Comparison of ENCODE assay signal across 14 cellular contexts in genomic region chr16:49012961-49013726, GRCh38.
DNase-seq lines count a peak whose midpoint lies in the region.
"Had no signal": no experiment of that assay in that cellular context is flagged by ENCODE, and none has a peak within 500 bp of the region (broad histone marks: within the 10 kb centered on the region; RNA-seq: fewer than 3 reads in every experiment).

No MANE protein-coding gene starts in this region.

- no peaks in the 10 kb centered on the region for H3K4me1 Mint-ChIP-seq in activated CD4-positive, alpha-beta memory T cell treated with anti-CD3 and anti-CD28 coated beads, Interleukin-2, amount 10 ng/mL, durations not matched to agents 7 days and 5 days
- H3K4me1 Mint-ChIP-seq: memory B cell had no signal

- no peaks in the 10 kb centered on the region for H3K36me3 ChIP-seq in rectal smooth muscle tissue (ENCODE audit: control insufficient read depth, insufficient read depth, low read length)

- H3K27me3 ChIP-seq in rectal smooth muscle tissue (ENCODE audit: control insufficient read depth, insufficient read depth, low read length): no peaks in the 10 kb centered on the region

- H3K4me3 Mint-ChIP-seq in activated CD4-positive, alpha-beta memory T cell treated with anti-CD3 and anti-CD28 coated beads, Interleukin-2, amount 10 ng/mL, durations not matched to agents 7 days and 5 days: no peak overlapping the region
- H3K4me3 Mint-ChIP-seq: memory B cell, type B pancreatic cell had no signal

- CTCF ChIA-PET in activated CD4-positive, alpha-beta memory T cell treated with anti-CD3 and anti-CD28 coated beads, Interleukin-2, amount 10 ng/mL, durations not matched to agents 7 days and 5 days (lab: Charles Lee): no interaction called here

- DNase-seq in HT1080 (ENCODE audit: low read depth) (peak; percentile 22), NCI-H524 treated with DMSO at 0.1 percent for 48 hours (lab: John Stamatoyannopoulos, UW) (peak; percentile 74), globus pallidus (ENCODE audit: low spot score) (peak; percentile 27), NCI-H187 (lab: John Stamatoyannopoulos, UW) (no peak), HPDE6-E6E7 (ENCODE audit: extremely low spot score) (no peak)
- DNase-seq in activated naive CD4-positive, alpha-beta T cell (lab: John Stamatoyannopoulos, UW): no peak
- no peak for DNase-seq in activated CD4-positive, alpha-beta memory T cell treated with anti-CD3 and anti-CD28 coated beads, Interleukin-2, amount 10 ng/mL, durations not matched to agents 7 days and 5 days
- DNase-seq: IMR-90; NCI-H146; stimulated activated CD8-positive, alpha-beta memory T cell treated with anti-CD3 and anti-CD28 coated beads, Interleukin-4, amount 100 ng/mL, for 48 hours had no signal

- POLR2A ChIA-PET in activated CD4-positive, alpha-beta memory T cell treated with anti-CD3 and anti-CD28 coated beads, Interleukin-2, amount 10 ng/mL, durations not matched to agents 7 days and 5 days (lab: Charles Lee): no interaction called here

- H3K27ac Mint-ChIP-seq in activated CD4-positive, alpha-beta memory T cell treated with anti-CD3 and anti-CD28 coated beads, Interleukin-2, amount 10 ng/mL, durations not matched to agents 7 days and 5 days: no peak overlapping the region
- H3K27ac Mint-ChIP-seq: memory B cell, type B pancreatic cell had no signal

- H3K4me3 ChIP-seq in rectal smooth muscle tissue (ENCODE audit: low read length): no peak overlapping the region

- peaks cover 7% of the 10 kb centered on the region for H3K4me1 ChIP-seq in rectal smooth muscle tissue (ENCODE audit: control insufficient read depth, insufficient read depth, low read length)

- H3K27ac ChIP-seq in rectal smooth muscle tissue (ENCODE audit: low read depth, low read length): peak overlapping the region; percentile 77
- H3K27ac ChIP-seq: VCaP had no signal

- no peaks in the 10 kb centered on the region for H3K36me3 Mint-ChIP-seq in activated CD4-positive, alpha-beta memory T cell treated with anti-CD3 and anti-CD28 coated beads, Interleukin-2, amount 10 ng/mL, durations not matched to agents 7 days and 5 days (ENCODE audit: low read depth)
- H3K36me3 Mint-ChIP-seq: memory B cell, type B pancreatic cell had no signal

- peaks cover 8% of the 10 kb centered on the region for H3K9me3 Mint-ChIP-seq in activated CD4-positive, alpha-beta memory T cell treated with anti-CD3 and anti-CD28 coated beads, Interleukin-2, amount 10 ng/mL, durations not matched to agents 7 days and 5 days
- H3K9me3 Mint-ChIP-seq: type B pancreatic cell had no signal

- no peaks in the 10 kb centered on the region for H3K27me3 Mint-ChIP-seq in activated CD4-positive, alpha-beta memory T cell treated with anti-CD3 and anti-CD28 coated beads, Interleukin-2, amount 10 ng/mL, durations not matched to agents 7 days and 5 days
- H3K27me3 Mint-ChIP-seq: memory B cell had no signal

- H3K9ac ChIP-seq in rectal smooth muscle tissue (ENCODE audit: low read length): no peak overlapping the region

Comparison
In these comparisons a context has a peak if more than half of its experiments do, and no peak if none do; other contexts are left out.
1. DNase-seq: peak in HT1080 (single experiment), NCI-H524 treated with DMSO at 0.1 percent for 48 hours (single experiment) and globus pallidus (single experiment); none in NCI-H187 (0 of 2), activated naive CD4-positive, alpha-beta T cell (0 of 4), HPDE6-E6E7 (single experiment) and activated CD4-positive, alpha-beta memory T cell treated with anti-CD3 and anti-CD28 coated beads, Interleukin-2, amount 10 ng/mL, durations not matched to agents 7 days and 5 days (single experiment).